ENCODE assay signal across 28 cellular contexts in genomic region chr2:61338447-61338846, GRCh38.
"Had no signal": no experiment of that assay in that cellular context is flagged by ENCODE, and none has a peak within 500 bp of the region (broad histone marks: within the 10 kb centered on the region; RNA-seq: fewer than 3 reads in every experiment).

No MANE protein-coding gene starts in this region.

- H3K27ac Mint-ChIP-seq: mesothelial cell of epicardium; nephron progenitor cell; neural progenitor cell; progenitor cell of endocrine pancreas; stimulated activated memory B cell treated with anti-CD40 and anti-IgM and Interleukin-4, amounts not matched to agents 10 μg/mL and 1 μg/mL and 100 μg/mL, for 72 hours; stimulated activated naive CD8-positive, alpha-beta T cell treated with anti-CD3 and anti-CD28 coated beads, Interleukin-15, amount 100 ng/mL, for 72 hours had no signal

- H3K4me1 Mint-ChIP-seq: mesothelial cell of epicardium; natural killer cell; nephron progenitor cell; neural progenitor cell; stimulated activated memory B cell treated with anti-CD40 and anti-IgM and Interleukin-4, amounts not matched to agents 10 μg/mL and 1 μg/mL and 100 μg/mL, for 72 hours had no signal

- H3K36me3 ChIP-seq: ovary had no signal

- H3K4me3 ChIP-seq: left ventricle myocardium inferior, lung, neural progenitor cell, ovary, right atrium auricular region, right lobe of liver, smooth muscle cell, testis, thyroid gland, transverse colon, upper lobe of left lung, vagina had no signal

- H3K4me3 Mint-ChIP-seq: immature natural killer cell; mesothelial cell of epicardium; naive B cell; natural killer cell; nephron progenitor cell; neural progenitor cell; stimulated activated memory B cell treated with anti-CD40 and anti-IgM and Interleukin-4, amounts not matched to agents 10 μg/mL and 1 μg/mL and 100 μg/mL, for 72 hours; stimulated activated naive CD8-positive, alpha-beta T cell treated with anti-CD3 and anti-CD28 coated beads, Interleukin-15, amount 100 ng/mL, for 72 hours had no signal

- DNase-seq: hypothalamus; immature natural killer cell; islet precursor cell; left ventricle myocardium inferior; mesendoderm; naive B cell; natural killer cell; nephron progenitor cell; ovary; right lobe of liver; stimulated activated CD4-positive, alpha-beta T cell treated with anti-CD3 and anti-CD28 coated beads, Interleukin-1b, Interleukin-23, amount 100 ng/mL, for 48 hours; stimulated activated CD4-positive, alpha-beta T cell treated with anti-CD3 and anti-CD28 coated beads, Interleukin-2, amount 100 ng/mL, for 48 hours; stimulated activated CD4-positive, alpha-beta T cell treated with anti-CD3 and anti-CD28 coated beads, Interleukin-4, amount 100 ng/mL, for 4 hours; stimulated activated CD8-positive, alpha-beta memory T cell treated with anti-CD3 and anti-CD28 coated beads, Interleukin-4, amount 100 ng/mL, for 48 hours; stimulated activated naive CD4-positive, alpha-beta T cell treated with Interleukin-2 at 50 U/mL for 16 hours; stimulated activated naive CD8-positive, alpha-beta T cell treated with anti-CD3 and anti-CD28 coated beads, Interleukin-15, amount 100 ng/mL, for 72 hours; testis; thyroid gland; transverse colon; upper lobe of left lung had no signal

- H3K36me3 Mint-ChIP-seq: natural killer cell had no signal

- ATAC-seq: natural killer cell; right lobe of liver; stimulated activated memory B cell treated with anti-CD40 and anti-IgM and Interleukin-4, amounts not matched to agents 10 μg/mL and 1 μg/mL and 100 μg/mL, for 72 hours; stimulated activated naive CD8-positive, alpha-beta T cell treated with anti-CD3 and anti-CD28 coated beads, Interleukin-15, amount 100 ng/mL, for 72 hours had no signal

- H3K27me3 ChIP-seq: neural progenitor cell, ovary, right atrium auricular region, right lobe of liver, testis, thyroid gland, transverse colon, upper lobe of left lung, vagina had no signal

- H3K27ac ChIP-seq: left ventricle myocardium inferior, neural progenitor cell, ovary, right atrium auricular region, right lobe of liver, testis, thyroid gland, transverse colon, upper lobe of left lung, vagina had no signal

- H3K27me3 Mint-ChIP-seq: naive B cell; progenitor cell of endocrine pancreas; stimulated activated memory B cell treated with anti-CD40 and anti-IgM and Interleukin-4, amounts not matched to agents 10 μg/mL and 1 μg/mL and 100 μg/mL, for 72 hours; stimulated activated naive CD8-positive, alpha-beta T cell treated with anti-CD3 and anti-CD28 coated beads, Interleukin-15, amount 100 ng/mL, for 72 hours had no signal

- H3K9me3 Mint-ChIP-seq: immature natural killer cell; mesothelial cell of epicardium; naive B cell; natural killer cell; nephron progenitor cell; neural progenitor cell; stimulated activated memory B cell treated with anti-CD40 and anti-IgM and Interleukin-4, amounts not matched to agents 10 μg/mL and 1 μg/mL and 100 μg/mL, for 72 hours; stimulated activated naive CD8-positive, alpha-beta T cell treated with anti-CD3 and anti-CD28 coated beads, Interleukin-15, amount 100 ng/mL, for 72 hours had no signal
